1 cellular context compared by ENCODE assay signal in genomic region chr19:6586056-6586455, GRCh38.
TF ChIP-seq lines count a peak whose summit lies in the region.

No MANE protein-coding gene starts in this region.

TF ChIP-seq in GM12878, 131 proteins besides CTCF, POLR2A, EP300 and RAD21:
- TF ChIP-seq GABPA (IDR thresholded peaks at IDR 0.05; ENCODE audit: low read depth) (no peak), BACH1 (IDR thresholded peaks at IDR 0.05; ENCODE audit: borderline replicate concordance) (0 out of 2 replicates have a peak, but pooled peaks have one; percentile 29)
TF ChIP-seq in GM12878: peak in this region for 1.
